11 cellular contexts compared by ENCODE assay signal in the genomic region with DNA sequence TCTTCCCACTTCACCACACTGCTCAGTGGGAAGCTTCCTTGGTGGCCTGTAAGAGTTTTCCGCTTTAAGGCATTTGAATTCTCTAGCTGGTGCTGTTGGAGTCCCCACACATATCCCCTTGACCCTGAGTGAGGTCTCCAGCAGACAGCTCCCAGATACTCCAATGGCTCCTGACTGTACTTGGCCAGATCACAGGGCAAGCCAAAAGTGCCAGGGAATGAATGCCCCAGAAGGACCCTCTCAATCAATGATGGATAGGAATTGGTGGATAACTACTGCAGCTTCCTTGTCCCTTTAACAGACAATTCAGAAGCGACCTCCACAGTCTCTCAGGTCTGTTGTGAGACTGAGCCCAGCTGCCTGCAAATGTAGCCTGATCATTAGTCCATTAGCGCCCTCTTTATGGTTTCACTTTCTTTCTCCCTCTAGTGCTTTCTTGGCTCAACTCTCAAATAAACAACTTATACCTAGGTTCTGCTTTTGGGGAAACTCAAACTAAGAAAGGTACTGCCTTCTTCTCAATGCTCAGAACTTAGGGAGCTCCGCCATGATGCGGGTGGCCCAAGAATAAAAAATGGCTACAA.
DNase-seq lines count a peak whose midpoint lies in the region; ATAC-seq and TF ChIP-seq lines count a peak whose summit lies in the region.
"Had no signal": no experiment of that assay in that cellular context is flagged by ENCODE, and none has a peak within 500 bp of the region (broad histone marks: within the 10 kb centered on the region; RNA-seq: fewer than 3 reads in every experiment).

No MANE protein-coding gene starts in this region.

- TF ChIP-seq CTCF in fibroblast of villous mesenchyme (IDR thresholded peaks at IDR 0.05; ENCODE audit: insufficient read depth, low read depth, low read length) = no peak

- ATAC-seq in GM18867 (IDR thresholded peaks at IDR 0.05; ENCODE audit: unreplicated experiment) (peak; percentile 91), GM21717 (IDR thresholded peaks at IDR 0.05; ENCODE audit: unreplicated experiment) (peak; percentile 92), HG03469 (IDR thresholded peaks at IDR 0.05; ENCODE audit: unreplicated experiment) (peak; percentile 62)

- peak; percentile 34 for DNase-seq in fibroblast of villous mesenchyme (ENCODE audit: low read depth)
- DNase-seq in NCI-H748 (lab: John Stamatoyannopoulos, UW; ENCODE audit: unreplicated experiment) = no peak
- no peak for DNase-seq in NCI-H2029 (lab: John Stamatoyannopoulos, UW)
- no peak for DNase-seq in dermis blood vessel endothelial cell
- DNase-seq in DMS 273 treated with DMSO at 0.1 percent for 48 hours (lab: John Stamatoyannopoulos, UW) = no peak
- DNase-seq: activated naive CD4-positive, alpha-beta T cell treated with anti-CD3 and anti-CD28 coated beads, Interleukin-2, amount 10 ng/mL, durations not matched to agents 7 days and 5 days; NCI-H82; stimulated activated CD4-positive, alpha-beta T cell treated with anti-CD3 and anti-CD28 coated beads, Interleukin-4, amount 100 ng/mL, for 4 hours had no signal

- no peak overlapping the region for H3K4me3 ChIP-seq in fibroblast of villous mesenchyme (ENCODE audit: low read depth, low read length)
